9 cellular contexts compared by ENCODE assay signal in genomic region chr6:11381801-11382513, GRCh38.
DNase-seq lines count a peak whose midpoint lies in the region; ATAC-seq and TF ChIP-seq lines count a peak whose summit lies in the region.
"Had no signal": no experiment of that assay in that cellular context is flagged by ENCODE, and none has a peak within 500 bp of the region (broad histone marks: within the 10 kb centered on the region; RNA-seq: fewer than 3 reads in every experiment).

No MANE protein-coding gene starts in this region.

- CTCF ChIA-PET in activated CD4-positive, alpha-beta memory T cell treated with anti-CD3 and anti-CD28 coated beads for 36 hours (lab: Charles Lee) = interaction anchor here (0.7 to 2.9 kb wide), 10 partner anchors 8 to 210 kb away, joined by 3 to 18 read pairs (median 5); no protein-coding TSS in a partner anchor

- H3K4me2 ChIP-seq in hepatocyte = no peak overlapping the region

- 81 to 87% methylated on average over 13 of the region's 13 CpGs for WGBS in heart right ventricle, 2 donors
- WGBS in hepatocyte (ENCODE audit: low lambda C conversion rate, missing lambda C conversion rate) = 89% methylated on average over 13 of the region's 13 CpGs

- peaks cover 3% of the 10 kb centered on the region for H3K9me3 Mint-ChIP-seq in activated CD4-positive, alpha-beta memory T cell treated with anti-CD3 and anti-CD28 coated beads for 36 hours

- no peak overlapping the region for H2AFZ ChIP-seq in hepatocyte

- POLR2A ChIA-PET in activated CD4-positive, alpha-beta memory T cell treated with anti-CD3 and anti-CD28 coated beads for 36 hours (lab: Charles Lee) = interaction anchor here (0.9 to 4.8 kb wide), 14 partner anchors 14 to 157 kb away, joined by 3 to 26 read pairs (median 7); partner anchors contain the start of gene NEDD9

- H3K27ac Mint-ChIP-seq in activated CD4-positive, alpha-beta memory T cell treated with anti-CD3 and anti-CD28 coated beads for 36 hours = peak overlapping the region; percentile 95

- H3K9me2 ChIP-seq in hepatocyte (replicated peaks; ENCODE audit: insufficient read depth) = no peaks in the 10 kb centered on the region

- H3K9me3 ChIP-seq in heart right ventricle (no peaks in the 10 kb centered on the region), hepatocyte (ENCODE audit: low read depth) (no peaks in the 10 kb centered on the region)

- TF ChIP-seq CTCF in heart right ventricle (IDR thresholded peaks at IDR 0.05) = no peak
- TF ChIP-seq CTCF in hepatocyte (IDR thresholded peaks at IDR 0.05; ENCODE audit: poor library complexity) = no peak

- H3K27me3 Mint-ChIP-seq in activated CD4-positive, alpha-beta memory T cell treated with anti-CD3 and anti-CD28 coated beads for 36 hours = no peaks in the 10 kb centered on the region

- ATAC-seq in HG03520 (IDR thresholded peaks at IDR 0.05; ENCODE audit: unreplicated experiment) (peak; percentile 80), heart right ventricle (peak in 7 of 8 donors; percentile 49 to 76 (median 67))

- no peaks in the 10 kb centered on the region for H3K79me2 ChIP-seq in hepatocyte

- peak; percentile 37 for DNase-seq in SIG-M5 treated with dmso at 0.1 percent for 504 hours (lab: John Stamatoyannopoulos, UW; ENCODE audit: unreplicated experiment)
- DNase-seq in SIG-M5 (lab: John Stamatoyannopoulos, UW) = no peak
- peak; percentile 82 for DNase-seq in activated CD4-positive, alpha-beta memory T cell treated with anti-CD3 and anti-CD28 coated beads for 36 hours
- peak in 1 of 2 donors; percentile 20 for DNase-seq in heart right ventricle
- peak; percentile 58 for DNase-seq in stimulated activated CD8-positive, alpha-beta memory T cell treated with anti-CD3 and anti-CD28 coated beads, Interleukin-12 subunit alpha, Interleukin-12 subunit beta, amount 100 ng/mL, for 4 hours (ENCODE audit: low read depth)
- DNase-seq in HT-29 (ENCODE audit: low spot score) = no peak
- DNase-seq in hepatocyte (ENCODE audit: low spot score) = no peak

- H3K4me3 Mint-ChIP-seq in activated CD4-positive, alpha-beta memory T cell treated with anti-CD3 and anti-CD28 coated beads for 36 hours = peak overlapping the region; percentile 85

- H3K36me3 ChIP-seq in heart right ventricle (no peaks in the 10 kb centered on the region), hepatocyte (replicated peaks; ENCODE audit: insufficient read depth, low read depth) (no peaks in the 10 kb centered on the region)

- intact Hi-C loops in activated CD4-positive, alpha-beta memory T cell treated with anti-CD3 and anti-CD28 coated beads for 36 hours (cut with micrococcal nuclease) = loop anchor here (1.0 to 5.0 kb wide), 9 partner anchors 8 to 290 kb away; partner anchors contain the start of genes NEDD9 and SMIM13
- intact Hi-C loops in heart right ventricle (cut with DNase I) = no loop called here

- peaks cover 58% of the 10 kb centered on the region for H3K4me1 Mint-ChIP-seq in activated CD4-positive, alpha-beta memory T cell treated with anti-CD3 and anti-CD28 coated beads for 36 hours (ENCODE audit: low read depth)

- H3K27ac ChIP-seq in heart right ventricle (peak overlapping the region in 4 of 10 donors; percentile 1 to 92 (median 40)), hepatocyte (no peak overlapping the region)
- H3K27ac ChIP-seq: 22Rv1 had no signal

- H3K36me3 Mint-ChIP-seq in activated CD4-positive, alpha-beta memory T cell treated with anti-CD3 and anti-CD28 coated beads for 36 hours = peaks cover 18% of the 10 kb centered on the region

- H3K4me1 ChIP-seq in heart right ventricle (peaks cover 0 to 27% (median 0%) of the 10 kb centered on the region in 9 donors), hepatocyte (ENCODE audit: insufficient read depth) (no peaks in the 10 kb centered on the region)

- H4K20me1 ChIP-seq in hepatocyte (ENCODE audit: insufficient read depth, poor library complexity, severe bottlenecking) = no peaks in the 10 kb centered on the region

- H3K27me3 ChIP-seq in heart right ventricle (no peaks in the 10 kb centered on the region), hepatocyte (no peaks in the 10 kb centered on the region)

- peak overlapping the region in 3 of 10 donors; percentile 21 to 60 (median 30) for H3K4me3 ChIP-seq in heart right ventricle
- H3K4me3 ChIP-seq in hepatocyte = no peak overlapping the region

Comparison
In these comparisons a context has a peak if more than half of its experiments do, and no peak if none do; other contexts are left out.
1. DNase-seq: peak in SIG-M5 treated with dmso at 0.1 percent for 504 hours (single experiment), activated CD4-positive, alpha-beta memory T cell treated with anti-CD3 and anti-CD28 coated beads for 36 hours (single experiment) and stimulated activated CD8-positive, alpha-beta memory T cell treated with anti-CD3 and anti-CD28 coated beads, Interleukin-12 subunit alpha, Interleukin-12 subunit beta, amount 100 ng/mL, for 4 hours (single experiment); none in SIG-M5 (single experiment), HT-29 (single experiment) and hepatocyte (single experiment).